ENCODE assay signal across 19 cellular contexts in genomic region chr13:30165791-30166190, GRCh38.
A peak's percentile ranks its signal among the peaks of the same experiment; 100 is the strongest.
DNase-seq lines count a peak whose midpoint lies in the region; ATAC-seq, FAIRE-seq and TF ChIP-seq lines count a peak whose summit lies in the region.
"Had no signal": no experiment of that assay in that cellular context is flagged by ENCODE, and none has a peak within 500 bp of the region (broad histone marks: within the 10 kb centered on the region; RNA-seq: fewer than 3 reads in every experiment).

No MANE protein-coding gene starts in this region.

- H3F3A ChIP-seq in GM23248 (ENCODE audit: insufficient read depth): no peaks in the 10 kb centered on the region

- H3K27me3 Mint-ChIP-seq in CD14-positive monocyte (ENCODE audit: low read depth in 3 of 3): peaks cover 2 to 11% (median 6%) of the 10 kb centered on the region in 3 donors
- H3K27me3 Mint-ChIP-seq: CD4-positive, alpha-beta memory T cell had no signal

- H3K4me3 Mint-ChIP-seq in CD14-positive monocyte: no peak overlapping the region
- H3K4me3 Mint-ChIP-seq: CD4-positive, alpha-beta memory T cell; dendritic cell treated with granulocyte-macrophage colony-stimulating factor and Interleukin-4, amounts not matched to agents 40 ng/mL and 50 ng/mL, for 4 days had no signal

- H4K20me1 ChIP-seq in GM23248 (ENCODE audit: insufficient read depth): no peaks in the 10 kb centered on the region

- no peak overlapping the region for H3K27ac Mint-ChIP-seq in CD14-positive monocyte
- H3K27ac Mint-ChIP-seq: CD4-positive, alpha-beta memory T cell; dendritic cell treated with granulocyte-macrophage colony-stimulating factor and Interleukin-4, amounts not matched to agents 40 ng/mL and 50 ng/mL, for 4 days had no signal

- no peaks in the 10 kb centered on the region for H3K9me2 ChIP-seq in GM23248 (ENCODE audit: insufficient read depth)

- H3K27ac ChIP-seq in GM23248: no peak overlapping the region
- H3K27ac ChIP-seq: HL-60, KMS-11 had no signal

- H3K9me3 Mint-ChIP-seq in CD14-positive monocyte: peaks cover 0 to 3% (median 1%) of the 10 kb centered on the region in 7 donors

- intact Hi-C loops in CD14-positive monocyte (cut with micrococcal nuclease): no loop called here

- no peak for TF ChIP-seq CTCF in cardiac fibroblast (IDR thresholded peaks at IDR 0.05; ENCODE audit: low read depth, low read length)
- TF ChIP-seq CTCF in CD14-positive monocyte (IDR thresholded peaks at IDR 0.05): no peak

- WGBS in GM23248 (ENCODE audit: low coverage in 1 of 2, low lambda C conversion rate in 2 of 2, missing lambda C conversion rate in 2 of 2), 2 experiments: 49 to 55% methylated on average over 11 of the region's 11 CpGs

- H3K4me1 ChIP-seq in GM23248 (ENCODE audit: insufficient read depth): no peaks in the 10 kb centered on the region

- no peak overlapping the region for H3K9ac ChIP-seq in GM23248
- H3K9ac ChIP-seq: KMS-11 had no signal

- no peak for ATAC-seq in HG02759 (IDR thresholded peaks at IDR 0.05; ENCODE audit: unreplicated experiment)

- no peaks in the 10 kb centered on the region for H3K36me3 Mint-ChIP-seq in CD14-positive monocyte
- H3K36me3 Mint-ChIP-seq: CD4-positive, alpha-beta memory T cell had no signal

- DNase-seq in GM23248: peak; percentile 4
- peak; percentile 20 to 50 for DNase-seq in cardiac fibroblast (ENCODE audit: low read depth in 2 of 2)
- DNase-seq in hippocampal formation (lab: John Stamatoyannopoulos, UW): peak; percentile 11 to 33
- DNase-seq in retina: peak; percentile 46
- no peak for DNase-seq in ACHN
- DNase-seq in RCC 7860 (ENCODE audit: low spot score): no peak
- DNase-seq in CD14-positive monocyte (ENCODE audit: low spot score): no peak
- DNase-seq: activated CD4-positive, alpha-beta T cell treated with anti-CD3 and anti-CD28 coated beads, Interleukin-2, amount 50 U/mL, for 48 hours; CD4-positive, alpha-beta memory T cell; EL; mammary epithelial cell; NCI-H1105 treated with DMSO at 0.1 percent for 48 hours; stimulated activated CD4-positive, alpha-beta T cell treated with anti-CD3 and anti-CD28 coated beads, Interleukin-12 subunit alpha, Interleukin-12 subunit beta, amount 100 ng/mL, for 4 hours had no signal

- no peaks in the 10 kb centered on the region for H3K79me2 ChIP-seq in GM23248 (ENCODE audit: insufficient read depth)

- H3K4me1 Mint-ChIP-seq in CD14-positive monocyte: peaks cover 7% of the 10 kb centered on the region

- no peaks in the 10 kb centered on the region for H3K9me3 ChIP-seq in GM23248 (ENCODE audit: low read depth)

- 0 out of 2 replicates have a peak, but pooled peaks cover 3% of the 10 kb centered on the region for H3K27me3 ChIP-seq in GM23248 (replicated peaks; ENCODE audit: insufficient read depth)

- no peak overlapping the region for H3K4me2 ChIP-seq in GM23248 (ENCODE audit: unreplicated experiment)
- H3K4me2 ChIP-seq: KMS-11 had no signal

- H3K4me3 ChIP-seq in GM23248 (no peak overlapping the region), cardiac fibroblast (replicated peaks in 1 of 2; ENCODE audit: low read depth in 2 of 2, low read length in 2 of 2) (no peak overlapping the region)

- in situ Hi-C loops in GM23248 (cut with MboI): no loop called here
- in situ Hi-C loops in ACHN (cut with HindIII; ENCODE audit: low pct_ligation_motif_present, low pct_unique_long_range_greater_than_20kb, low sequenced_read_pairs): no loop called here

- no peak overlapping the region for H2AFZ ChIP-seq in GM23248

- FAIRE-seq in RCC 7860 (lab: Jason Lieb, UNC): no peak
- FAIRE-seq: GM12892, TTC549 had no signal

- H3K36me3 ChIP-seq in GM23248 (ENCODE audit: low read depth): no peaks in the 10 kb centered on the region

Comparison
In these comparisons a context has a peak if more than half of its experiments do, and no peak if none do; other contexts are left out.
1. DNase-seq: peak in GM23248 (single experiment), cardiac fibroblast (2 of 2), hippocampal formation (2 of 2) and retina (single experiment); none in ACHN (single experiment), RCC 7860 (single experiment) and CD14-positive monocyte (single experiment).